ENCODE assay signal across 9 cellular contexts in genomic region chr3:138941259-138941885, GRCh38. TPM values are rescaled to one million over a fixed set of nuclear protein-coding genes. Genes with fewer than 3 reads are reported as not detected.
DNase-seq lines count a peak whose midpoint lies in the region; ATAC-seq lines count a peak whose summit lies in the region.
"Had no signal": no experiment of that assay in that cellular context is flagged by ENCODE, and none has a peak within 500 bp of the region (broad histone marks: within the 10 kb centered on the region; RNA-seq: fewer than 3 reads in every experiment).

No MANE protein-coding gene starts in this region.

- intact Hi-C loops in activated CD4-positive, alpha-beta T cell treated with anti-CD3 and anti-CD28 coated beads for 36 hours (cut with DNase I, micrococcal nuclease), result loop anchor here (1.0 to 5.0 kb wide), 3 partner anchors 387 to 1174 kb away; no protein-coding TSS in a partner anchor

- no peak overlapping the region for H3K4me3 Mint-ChIP-seq in activated CD4-positive, alpha-beta T cell treated with anti-CD3 and anti-CD28 coated beads for 36 hours
- no peak overlapping the region for H3K4me3 Mint-ChIP-seq in activated CD8-positive, alpha-beta memory T cell treated with anti-CD3 and anti-CD28 coated beads, Interleukin-2, amount 10 ng/mL, durations not matched to agents 7 days and 5 days

- H3K9me3 Mint-ChIP-seq in activated CD4-positive, alpha-beta T cell treated with anti-CD3 and anti-CD28 coated beads for 36 hours (ENCODE audit: low read depth), result no peaks in the 10 kb centered on the region
- no peaks in the 10 kb centered on the region for H3K9me3 Mint-ChIP-seq in activated CD8-positive, alpha-beta memory T cell treated with anti-CD3 and anti-CD28 coated beads, Interleukin-2, amount 10 ng/mL, durations not matched to agents 7 days and 5 days (ENCODE audit: low read depth)

- peaks cover 39% of the 10 kb centered on the region for H3K4me1 Mint-ChIP-seq in activated CD4-positive, alpha-beta T cell treated with anti-CD3 and anti-CD28 coated beads for 36 hours
- H3K4me1 Mint-ChIP-seq in activated CD8-positive, alpha-beta memory T cell treated with anti-CD3 and anti-CD28 coated beads, Interleukin-2, amount 10 ng/mL, durations not matched to agents 7 days and 5 days, result peaks cover 39% of the 10 kb centered on the region

- H3K27me3 Mint-ChIP-seq in activated CD4-positive, alpha-beta T cell treated with anti-CD3 and anti-CD28 coated beads for 36 hours, result peaks cover 77% of the 10 kb centered on the region
- H3K27me3 Mint-ChIP-seq in activated CD8-positive, alpha-beta memory T cell treated with anti-CD3 and anti-CD28 coated beads, Interleukin-2, amount 10 ng/mL, durations not matched to agents 7 days and 5 days, result peaks cover 94% of the 10 kb centered on the region

- DNase-seq in activated CD4-positive, alpha-beta T cell treated with anti-CD3 and anti-CD28 coated beads for 36 hours, result peak; percentile 67
- no peak for DNase-seq in activated CD4-positive, alpha-beta T cell treated with anti-CD3 and anti-CD28 coated beads for 4 hours
- DNase-seq in Jurkat, Clone E6-1 (ENCODE audit: low read depth, low spot score), result peak; percentile 24
- DNase-seq in amniotic epithelial cell (ENCODE audit: low read depth), result peak; percentile 46
- DNase-seq in mesenteric fat pad (ENCODE audit: low spot score), result peak; percentile 86
- no peak for DNase-seq in activated CD8-positive, alpha-beta memory T cell treated with anti-CD3 and anti-CD28 coated beads, Interleukin-2, amount 10 ng/mL, durations not matched to agents 7 days and 5 days

- ATAC-seq in activated CD4-positive, alpha-beta T cell treated with anti-CD3 and anti-CD28 coated beads for 36 hours, result no peak
- ATAC-seq in GM19023 (IDR thresholded peaks at IDR 0.05; ENCODE audit: unreplicated experiment), result no peak
- ATAC-seq in activated CD8-positive, alpha-beta memory T cell treated with anti-CD3 and anti-CD28 coated beads, Interleukin-2, amount 10 ng/mL, durations not matched to agents 7 days and 5 days, result no peak
- no peak for ATAC-seq in GM18867 (IDR thresholded peaks at IDR 0.05; ENCODE audit: unreplicated experiment)

- H3K27ac Mint-ChIP-seq in activated CD4-positive, alpha-beta T cell treated with anti-CD3 and anti-CD28 coated beads for 36 hours, result no peak overlapping the region
- H3K27ac Mint-ChIP-seq in activated CD8-positive, alpha-beta memory T cell treated with anti-CD3 and anti-CD28 coated beads, Interleukin-2, amount 10 ng/mL, durations not matched to agents 7 days and 5 days, result no peak overlapping the region

- no peaks in the 10 kb centered on the region for H3K36me3 Mint-ChIP-seq in activated CD4-positive, alpha-beta T cell treated with anti-CD3 and anti-CD28 coated beads for 36 hours (ENCODE audit: low read depth)
- peaks cover 3% of the 10 kb centered on the region for H3K36me3 Mint-ChIP-seq in activated CD8-positive, alpha-beta memory T cell treated with anti-CD3 and anti-CD28 coated beads, Interleukin-2, amount 10 ng/mL, durations not matched to agents 7 days and 5 days

- no peak overlapping the region for H3K4me3 ChIP-seq in Jurkat, Clone E6-1 (ENCODE audit: low read length)

- POLR2A ChIA-PET in activated CD4-positive, alpha-beta T cell treated with anti-CD3 and anti-CD28 coated beads for 36 hours (lab: Charles Lee), result no interaction called here

- CTCF ChIA-PET in activated CD4-positive, alpha-beta T cell treated with anti-CD3 and anti-CD28 coated beads for 36 hours (lab: Charles Lee), result interaction anchor here (0.7 to 2.8 kb wide), 8 partner anchors 9 to 388 kb away, joined by 3 to 9 read pairs (median 4); partner anchors contain the start of gene CEP70
- CTCF ChIA-PET in activated CD8-positive, alpha-beta memory T cell treated with anti-CD3 and anti-CD28 coated beads, Interleukin-2, amount 10 ng/mL, durations not matched to agents 7 days and 5 days (lab: Charles Lee), result interaction anchor here (0.7 to 2.6 kb wide), 2 partner anchors 16 to 388 kb away, joined by 3 to 7 read pairs; no protein-coding TSS in a partner anchor

RNA-seq across cellular contexts. Expression of gene FOXL2, which starts 5.6 kb away (rescaled TPM):
- total RNA-seq in activated CD4-positive, alpha-beta T cell treated with anti-CD3 and anti-CD28 coated beads for 36 hours, result not detected
- polyA plus RNA-seq in Jurkat, Clone E6-1 (2012; ENCODE audit: insufficient read depth, insufficient read length), result not detected
- not detected for total RNA-seq in mesenteric fat pad
- total RNA-seq in activated CD8-positive, alpha-beta memory T cell treated with anti-CD3 and anti-CD28 coated beads, Interleukin-2, amount 10 ng/mL, durations not matched to agents 7 days and 5 days, result under 1 TPM in 1 of 2 experiments, not detected in 1; 0.14 TPM

RNA-seq across cellular contexts. Expression of gene FOXL2NB, which starts 5.6 kb away (rescaled TPM):
- not detected for total RNA-seq in activated CD4-positive, alpha-beta T cell treated with anti-CD3 and anti-CD28 coated beads for 36 hours
- polyA plus RNA-seq in Jurkat, Clone E6-1 (2012; ENCODE audit: insufficient read depth, insufficient read length), result not detected
- total RNA-seq in mesenteric fat pad, result not detected
- not detected for total RNA-seq in activated CD8-positive, alpha-beta memory T cell treated with anti-CD3 and anti-CD28 coated beads, Interleukin-2, amount 10 ng/mL, durations not matched to agents 7 days and 5 days
- total RNA-seq: activated CD8-positive, alpha-beta memory T cell treated with anti-CD3 and anti-CD28 coated beads for 36 hours had no signal

Comparison
In these comparisons a context has a peak if more than half of its experiments do, and no peak if none do; other contexts are left out.
1. DNase-seq: peak in activated CD4-positive, alpha-beta T cell treated with anti-CD3 and anti-CD28 coated beads for 36 hours (single experiment), Jurkat, Clone E6-1 (single experiment), amniotic epithelial cell (single experiment) and mesenteric fat pad (single experiment); none in activated CD4-positive, alpha-beta T cell treated with anti-CD3 and anti-CD28 coated beads for 4 hours (0 of 2) and activated CD8-positive, alpha-beta memory T cell treated with anti-CD3 and anti-CD28 coated beads, Interleukin-2, amount 10 ng/mL, durations not matched to agents 7 days and 5 days (single experiment).